Comparison of ENCODE assay signal across 8 cellular contexts in the genomic region with DNA sequence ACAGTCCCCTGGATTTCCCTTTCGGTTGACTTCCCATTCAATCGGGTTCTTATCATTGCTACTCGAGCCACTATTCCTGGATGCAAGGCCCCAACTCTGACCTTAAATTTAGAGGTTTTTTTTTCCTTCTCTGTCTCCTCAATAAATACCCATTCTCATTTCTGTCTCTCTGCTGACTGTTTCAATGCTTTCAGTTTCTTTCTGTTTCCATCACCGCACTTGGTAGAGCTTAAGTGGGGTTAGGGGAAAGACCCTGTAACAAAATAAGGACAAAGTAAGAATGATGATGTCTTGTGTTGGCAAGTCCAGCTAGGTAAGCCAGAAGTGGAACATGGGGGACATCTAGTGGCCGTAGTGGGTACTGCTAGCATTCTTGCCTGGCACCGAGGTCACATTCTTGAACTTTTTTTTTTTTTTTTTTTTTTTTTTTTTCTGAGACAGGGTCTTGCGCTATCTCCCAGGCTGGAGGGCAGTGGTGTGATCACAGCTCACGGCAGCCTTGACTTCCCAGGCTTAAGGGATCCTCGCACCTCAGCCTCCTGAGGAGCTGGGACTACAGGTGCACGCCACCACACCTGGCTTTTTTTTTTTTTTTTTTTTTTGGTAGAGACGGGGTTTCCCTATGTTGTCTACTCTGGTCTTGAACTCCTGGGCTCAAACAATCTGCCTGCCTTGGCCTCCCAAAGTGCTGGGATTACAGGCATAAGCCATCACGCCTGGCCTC. TPM values are rescaled to one million over a fixed set of nuclear protein-coding genes. Genes with fewer than 3 reads are reported as not detected.
DNase-seq lines count a peak whose midpoint lies in the region; ATAC-seq, FAIRE-seq and TF ChIP-seq lines count a peak whose summit lies in the region.

No MANE protein-coding gene starts in this region.

- H3K79me2 ChIP-seq in astrocyte (ENCODE audit: insufficient read depth, low read length) = no peaks in the 10 kb centered on the region

- peaks cover 15% of the 10 kb centered on the region for H3K4me1 Mint-ChIP-seq in astrocyte (ENCODE audit: low read depth, unreplicated experiment)

- H3K36me3 ChIP-seq in astrocyte (ENCODE audit: insufficient read depth, low read length) (no peaks in the 10 kb centered on the region), skeletal muscle tissue (ENCODE audit: control insufficient read depth in 3 of 3, insufficient read depth in 3 of 3, low read length in 3 of 3) (no peaks in the 10 kb centered on the region)

- H4K20me1 ChIP-seq in astrocyte (ENCODE audit: insufficient read depth, low read length) = no peaks in the 10 kb centered on the region

- no peak overlapping the region for H3K4me3 Mint-ChIP-seq in astrocyte (ENCODE audit: unreplicated experiment)

- peak overlapping the region; percentile 62 for H3K9ac ChIP-seq in astrocyte (ENCODE audit: low read length)
- H3K9ac ChIP-seq in skeletal muscle tissue (ENCODE audit: low read depth in 1 of 3, low read length in 3 of 3) = peak overlapping the region in 1 of 3 donors; percentile 25

- ATAC-seq in HG02852 (IDR thresholded peaks at IDR 0.05; ENCODE audit: unreplicated experiment) (peak; percentile 60), HG02840 (IDR thresholded peaks at IDR 0.05; ENCODE audit: low FRiP score, unreplicated experiment) (no peak)

- H3K9me3 ChIP-seq in astrocyte (ENCODE audit: insufficient read depth, low read depth, low read length) (no peaks in the 10 kb centered on the region), skeletal muscle tissue (ENCODE audit: control insufficient read depth in 3 of 3, low read length in 3 of 3) (no peaks in the 10 kb centered on the region)

- H3K27ac Mint-ChIP-seq in astrocyte (ENCODE audit: unreplicated experiment) = peak overlapping the region; percentile 90

- no peaks in the 10 kb centered on the region for H3K9me3 Mint-ChIP-seq in astrocyte (ENCODE audit: unreplicated experiment)

- peak overlapping the region; percentile 53 for H3K4me2 ChIP-seq in astrocyte (ENCODE audit: low read length)

- TF ChIP-seq CTCF in GM12872 (IDR thresholded peaks at IDR 0.05; ENCODE audit: insufficient read depth, low read depth, low read length) (peak; percentile 96), astrocyte (IDR thresholded peaks at IDR 0.05; ENCODE audit: insufficient read depth, low read depth, low read length) (peak; percentile 99)

- H3K27ac ChIP-seq in astrocyte (ENCODE audit: low read depth, low read length) = peak overlapping the region; percentile 76
- H3K27ac ChIP-seq in skeletal muscle tissue (ENCODE audit: low read depth, low read length) = peak overlapping the region; percentile 57

- H3K4me3 ChIP-seq in astrocyte (ENCODE audit: insufficient read depth, low read depth, low read length) = no peak overlapping the region
- H3K4me3 ChIP-seq in skeletal muscle tissue (ENCODE audit: low read length in 3 of 3) = no peak overlapping the region

- no peaks in the 10 kb centered on the region for H3K36me3 Mint-ChIP-seq in astrocyte (ENCODE audit: low read depth, unreplicated experiment)

- no peak overlapping the region for H2AFZ ChIP-seq in astrocyte (ENCODE audit: low read depth, low read length)

- H3K27me3 ChIP-seq in astrocyte (ENCODE audit: insufficient read depth, low read length) (no peaks in the 10 kb centered on the region), skeletal muscle tissue (ENCODE audit: control insufficient read depth in 3 of 3, insufficient read depth in 3 of 3, low read length in 3 of 3) (no peaks in the 10 kb centered on the region)

- no peaks in the 10 kb centered on the region for H3K27me3 Mint-ChIP-seq in astrocyte (ENCODE audit: low read depth, unreplicated experiment)

- DNase-seq in NCI-H1694 treated with DMSO at 0.1 percent for 48 hours (lab: John Stamatoyannopoulos, UW) (peak; percentile 73), T-helper 22 cell (ENCODE audit: low read depth) (peak; percentile 51), astrocyte (ENCODE audit: low read depth) (peak; percentile 73), hypothalamus (lab: John Stamatoyannopoulos, UW) (peak in 48 of 51 donors; percentile 0 to 90 (median 46))

- FAIRE-seq in astrocyte (lab: Jason Lieb, UNC) = no peak

- H3K4me1 ChIP-seq in astrocyte (ENCODE audit: insufficient read depth, low read length) (peaks cover 23% of the 10 kb centered on the region), skeletal muscle tissue (ENCODE audit: control insufficient read depth in 3 of 3, insufficient read depth in 3 of 3, low read length in 3 of 3) (peaks cover 9 to 19% (median 14%) of the 10 kb centered on the region in 3 donors)

RNA-seq across cellular contexts. Expression of gene ZC3HC1, which starts 40.3 kb away (rescaled TPM):
- total RNA-seq in astrocyte (22.3 and 25.4 TPM in 2 replicates), skeletal muscle tissue (26.1 TPM)

RNA-seq across cellular contexts. Expression of gene UBE2H, which starts 58.1 kb away (rescaled TPM):
- 171 and 194 TPM in 2 replicates for total RNA-seq in astrocyte
- 61.6 TPM for total RNA-seq in skeletal muscle tissue

RNA-seq across cellular contexts. Expression of gene KLHDC10, which starts 59.5 kb away (rescaled TPM):
- total RNA-seq in astrocyte = 33.2 and 40.3 TPM in 2 replicates
- total RNA-seq in skeletal muscle tissue = 49.1 TPM
